In genomic region chr2:73172963-73173362, GRCh38 we compare ENCODE assay signal across 14 cellular contexts. TPM values are rescaled to one million over a fixed set of nuclear protein-coding genes. Genes with fewer than 3 reads are reported as not detected.
A peak's percentile ranks its signal among the peaks of the same experiment; 100 is the strongest.
DNase-seq lines count a peak whose midpoint lies in the region; ATAC-seq, FAIRE-seq and TF ChIP-seq lines count a peak whose summit lies in the region.
"Had no signal": no experiment of that assay in that cellular context is flagged by ENCODE, and none has a peak within 500 bp of the region (broad histone marks: within the 10 kb centered on the region; RNA-seq: fewer than 3 reads in every experiment).

No MANE protein-coding gene starts in this region.

- H3K4me1 ChIP-seq in HepG2 (ENCODE audit: insufficient read depth, low read length), result peaks cover 43% of the 10 kb centered on the region

- peak in 1 of 2 donors; percentile 51 for DNase-seq in activated naive CD4-positive, alpha-beta T cell treated with anti-CD3 and anti-CD28 coated beads, Interleukin-2, amount 50 U/mL, for 72 hours (ENCODE audit: low spot score in 2 of 2)
- peak; percentile 78 for DNase-seq in stimulated activated CD4-positive, alpha-beta T cell treated with anti-CD3 and anti-CD28 coated beads, Interleukin-1b, Interleukin-23, amount 100 ng/mL, for 48 hours
- no peak for DNase-seq in effector CD8-positive, alpha-beta T cell (lab: John Stamatoyannopoulos, UW)
- DNase-seq in DMS114 treated with DMSO at 0.1 percent for 48 hours (lab: John Stamatoyannopoulos, UW; ENCODE audit: unreplicated experiment) (no peak), lower leg skin (ENCODE audit: low spot score in 2 of 2) (no peak), HepG2 (ENCODE audit: low spot score) (no peak)
- DNase-seq: brain microvascular endothelial cell, left lung, NCI-H2171 treated with DMSO at 0.1 percent for 48 hours, WERI-Rb-1 had no signal

- no peaks in the 10 kb centered on the region for H4K20me1 ChIP-seq in HepG2 (ENCODE audit: insufficient read depth, low read length)

- in situ Hi-C loops in HepG2 (cut with HindIII; ENCODE audit: extremely low pct_ligation_motif_present, low pct_unique_long_range_greater_than_20kb), result no loop called here

- WGBS in lower leg skin, 2 donors, result 73 to 76% methylated on average over 6 of the region's 6 CpGs
- 51% methylated on average over 6 of the region's 6 CpGs for WGBS in HepG2 (ENCODE audit: low lambda C conversion rate)

- H3K36me3 ChIP-seq in HepG2 (replicated peaks in 1 of 2; ENCODE audit: control insufficient read depth in 1 of 2, insufficient read depth in 2 of 2, low read length in 2 of 2), result no peaks in the 10 kb centered on the region
- H3K36me3 ChIP-seq: brain microvascular endothelial cell, left lung, WERI-Rb-1 had no signal

- POLR2A ChIA-PET in HepG2 (lab: Yijun Ruan, JAX), result no interaction called here

- TF ChIP-seq CTCF in lower leg skin (IDR thresholded peaks at IDR 0.05), result no peak
- TF ChIP-seq CTCF in HepG2 (CRISPR knock-in tag; IDR thresholded peaks at IDR 0.05), result no peak

- no peaks in the 10 kb centered on the region for H3K9me3 Mint-ChIP-seq in activated naive CD4-positive, alpha-beta T cell treated with anti-CD3 and anti-CD28 coated beads, Interleukin-2, amount 50 U/mL, for 72 hours

- TF ChIP-seq POLR2A in lower leg skin (IDR thresholded peaks at IDR 0.05) (no peak), HepG2 (IDR thresholded peaks at IDR 0.05; ENCODE audit: insufficient read depth in 1 of 2, low read depth in 2 of 2, low read length in 2 of 2) (no peak)

- H3K27ac Mint-ChIP-seq in activated naive CD4-positive, alpha-beta T cell treated with anti-CD3 and anti-CD28 coated beads, Interleukin-2, amount 50 U/mL, for 72 hours, result no peak overlapping the region

- no peak overlapping the region for H3K4me2 ChIP-seq in HepG2 (ENCODE audit: low read depth, low read length)

- TF ChIP-seq EP300 in HepG2 (IDR thresholded peaks at IDR 0.05; ENCODE audit: low read depth in 2 of 2, low read length in 2 of 2) (no peak), HepG2 (CRISPR knock-in tag; IDR thresholded peaks at IDR 0.05; ENCODE audit: borderline replicate concordance) (no peak)

- H3K79me2 ChIP-seq in HepG2 (ENCODE audit: insufficient read depth, low read length), result no peaks in the 10 kb centered on the region

- intact Hi-C loops in lower leg skin (cut with DNase I; ENCODE audit: low total_unique reads) (no loop called here), HepG2 (cut with micrococcal nuclease; ENCODE audit: unreplicated experiment) (no loop called here)

- no peak overlapping the region for H2AFZ ChIP-seq in HepG2 (ENCODE audit: low read length)

- H3K9me3 ChIP-seq in HepG2 (ENCODE audit: low read length), result no peaks in the 10 kb centered on the region
- H3K9me3 ChIP-seq: left lung had no signal

- BruUV-seq in HepG2 (replicated peaks; lab: Mats Ljungman, UMichigan), result no TSS peak

- H3K27me3 ChIP-seq in HepG2 (ENCODE audit: control insufficient read depth in 1 of 2, insufficient read depth in 2 of 2, low read length in 2 of 2), result peaks cover 8 to 50% of the 10 kb centered on the region in 2 experiments

- H3K36me3 Mint-ChIP-seq in activated naive CD4-positive, alpha-beta T cell treated with anti-CD3 and anti-CD28 coated beads, Interleukin-2, amount 50 U/mL, for 72 hours, result no peaks in the 10 kb centered on the region

- no peak overlapping the region for H3K27ac ChIP-seq in HepG2 (ENCODE audit: extremely low read length, insufficient read depth, low read length)
- H3K27ac ChIP-seq: brain microvascular endothelial cell, left lung, WERI-Rb-1 had no signal

- no peak for TF ChIP-seq RAD21 in HepG2 (CRISPR knock-in tag; IDR thresholded peaks at IDR 0.05)

- H3K9ac ChIP-seq in HepG2 (ENCODE audit: insufficient read depth, low read depth, low read length), result no peak overlapping the region

- no peak overlapping the region for H3K4me3 ChIP-seq in lower leg skin (ENCODE audit: low read depth, poor library complexity, severe bottlenecking)
- H3K4me3 ChIP-seq in HepG2 (replicated peaks in 1 of 3; ENCODE audit: insufficient read depth in 1 of 3, low read depth in 2 of 3, low read length in 3 of 3), result no peak overlapping the region
- H3K4me3 ChIP-seq: left lung had no signal

- FAIRE-seq in HepG2 (lab: Jason Lieb, UNC), result no peak

- ATAC-seq in GM18867 (IDR thresholded peaks at IDR 0.05; ENCODE audit: unreplicated experiment), result peak; percentile 52
- ATAC-seq in HG03095 (IDR thresholded peaks at IDR 0.05; ENCODE audit: unreplicated experiment), result peak; percentile 48
- peak; percentile 3 to 65 for ATAC-seq in activated naive CD4-positive, alpha-beta T cell treated with anti-CD3 and anti-CD28 coated beads, Interleukin-2, amount 50 U/mL, for 72 hours
- ATAC-seq in HepG2, result no peak
- ATAC-seq: left lung had no signal

- CTCF ChIA-PET in HepG2 (lab: Yijun Ruan, JAX; ENCODE audit: low intra/inter-chr PET ratio, low total read pairs), result no interaction called here

TF ChIP-seq in HepG2, 621 proteins besides CTCF, POLR2A, EP300 and RAD21 (continues in another document):
- TF ChIP-seq ZNF781 (CRISPR knock-in tag; IDR thresholded peaks at IDR 0.05; ENCODE audit: borderline replicate concordance, not compliant biosample characterization) (no peak), ZNF143 (CRISPR knock-in tag; IDR thresholded peaks at IDR 0.05) (no peak), ARID2 (CRISPR knock-in tag; IDR thresholded peaks at IDR 0.05; ENCODE audit: borderline replicate concordance) (no peak), ZNF367 (CRISPR knock-in tag; IDR thresholded peaks at IDR 0.05; ENCODE audit: borderline replicate concordance) (no peak)
- TF ChIP-seq, protein P1, sequence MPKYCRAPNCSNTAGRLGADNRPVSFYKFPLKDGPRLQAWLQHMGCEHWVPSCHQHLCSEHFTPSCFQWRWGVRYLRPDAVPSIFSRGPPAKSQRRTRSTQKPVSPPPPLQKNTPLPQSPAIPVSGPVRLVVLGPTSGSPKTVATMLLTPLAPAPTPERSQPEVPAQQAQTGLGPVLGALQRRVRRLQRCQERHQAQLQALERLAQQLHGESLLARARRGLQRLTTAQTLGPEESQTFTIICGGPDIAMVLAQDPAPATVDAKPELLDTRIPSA (CRISPR knock-in tag; IDR thresholded peaks at IDR 0.05; ENCODE audit: borderline replicate concordance), result no peak

RNA-seq across cellular contexts. Expression of gene NOTO, which starts 29.4 kb away (rescaled TPM):
- not detected for total RNA-seq in activated naive CD4-positive, alpha-beta T cell treated with anti-CD3 and anti-CD28 coated beads, Interleukin-2, amount 50 U/mL, for 72 hours
- total RNA-seq in lower leg skin (not detected), HepG2 (2016; rRNA removed; fragmentation: Illumina TruSeq; extraction: Trizol) (not detected in 2 replicates)
- total RNA-seq in HepG2 (2016; cell fraction: cytosol; rRNA removed; fragmentation: Illumina TruSeq; extraction: Trizol; ENCODE audit: low read depth), result not detected in 2 replicates
- total RNA-seq in HepG2 (2016; cell fraction: insoluble cytoplasmic fraction; rRNA removed; fragmentation: Illumina TruSeq; extraction: Trizol), result not detected in 2 replicates
- not detected in 2 replicates for total RNA-seq in HepG2 (2016; cell fraction: membrane; rRNA removed; fragmentation: Illumina TruSeq; extraction: Trizol)
- total RNA-seq in HepG2 (2016; cell fraction: nucleus; rRNA removed; fragmentation: Illumina TruSeq; extraction: Trizol), result not detected in 2 replicates
- polyA plus RNA-seq in HepG2 (2011; rRNA removed), result not detected in 2 replicates
- not detected in 2 replicates for polyA plus RNA-seq in HepG2 (2011; cell fraction: cytosol; rRNA removed)
- polyA plus RNA-seq in HepG2 (2011; cell fraction: nucleus; rRNA removed), result not detected in 2 replicates
- not detected in 2 replicates for polyA plus RNA-seq in HepG2 (2012)
- polyA plus RNA-seq in HepG2 (2016; cell fraction: cytosol; fragmentation: Illumina TruSeq; extraction: Trizol; ENCODE audit: low read depth), result not detected in 2 replicates
- not detected in 2 replicates for polyA plus RNA-seq in HepG2 (2016; cell fraction: insoluble cytoplasmic fraction; fragmentation: Illumina TruSeq; extraction: Trizol; ENCODE audit: low read depth)
- polyA plus RNA-seq in HepG2 (2016; cell fraction: membrane; fragmentation: Illumina TruSeq; extraction: Trizol; ENCODE audit: low read depth), result not detected in 2 replicates
- polyA plus RNA-seq in HepG2 (2016; cell fraction: nucleus; fragmentation: Illumina TruSeq; extraction: Trizol; ENCODE audit: insufficient read depth, low read depth), result not detected in 2 replicates
- polyA minus RNA-seq in HepG2 (2011; rRNA and poly(A)+ RNA removed; ENCODE audit: low replicate concordance), result not detected in 2 replicates
- not detected in 2 replicates for polyA minus RNA-seq in HepG2 (2011; cell fraction: cytosol; rRNA and poly(A)+ RNA removed)
- not detected in 2 replicates for polyA minus RNA-seq in HepG2 (2011; cell fraction: nucleus; rRNA and poly(A)+ RNA removed)
- total RNA-seq: fibroblast of villous mesenchyme, left lung, posterior vena cava had no signal

RNA-seq across cellular contexts. Expression of gene SMYD5, which starts 41.1 kb away (rescaled TPM):
- 10 to 100 TPM; 36.0 to 41.1 TPM for total RNA-seq in activated naive CD4-positive, alpha-beta T cell treated with anti-CD3 and anti-CD28 coated beads, Interleukin-2, amount 50 U/mL, for 72 hours
- total RNA-seq in lower leg skin (10 to 100 TPM in 2 of 4 donors, 1 to 10 TPM in 2; 9.6 to 18.1 (median 12.8) TPM), HepG2 (2016; rRNA removed; fragmentation: Illumina TruSeq; extraction: Trizol) (70.4 and 70.6 TPM in 2 replicates)
- 9.8 and 10.0 TPM in 2 replicates for total RNA-seq in HepG2 (2016; cell fraction: cytosol; rRNA removed; fragmentation: Illumina TruSeq; extraction: Trizol; ENCODE audit: low read depth)
- 60.2 and 71.8 TPM in 2 replicates for total RNA-seq in HepG2 (2016; cell fraction: insoluble cytoplasmic fraction; rRNA removed; fragmentation: Illumina TruSeq; extraction: Trizol)
- total RNA-seq in HepG2 (2016; cell fraction: membrane; rRNA removed; fragmentation: Illumina TruSeq; extraction: Trizol), result 27.7 and 31.2 TPM in 2 replicates
- total RNA-seq in HepG2 (2016; cell fraction: nucleus; rRNA removed; fragmentation: Illumina TruSeq; extraction: Trizol), result 60.7 and 66.5 TPM in 2 replicates
- polyA plus RNA-seq in HepG2 (2011; rRNA removed), result 55.8 and 62.2 TPM in 2 replicates
- polyA plus RNA-seq in HepG2 (2011; cell fraction: cytosol; rRNA removed), result 42.9 and 47.4 TPM in 2 replicates
- 96.0 and 102 TPM in 2 replicates for polyA plus RNA-seq in HepG2 (2011; cell fraction: nucleus; rRNA removed)
- 48.5 and 51.9 TPM in 2 replicates for polyA plus RNA-seq in HepG2 (2012)
- 8.0 TPM in 2 replicates for polyA plus RNA-seq in HepG2 (2016; cell fraction: cytosol; fragmentation: Illumina TruSeq; extraction: Trizol; ENCODE audit: low read depth)
- polyA plus RNA-seq in HepG2 (2016; cell fraction: insoluble cytoplasmic fraction; fragmentation: Illumina TruSeq; extraction: Trizol; ENCODE audit: low read depth), result 52.6 and 65.1 TPM in 2 replicates
- 20.7 and 22.3 TPM in 2 replicates for polyA plus RNA-seq in HepG2 (2016; cell fraction: membrane; fragmentation: Illumina TruSeq; extraction: Trizol; ENCODE audit: low read depth)
- polyA plus RNA-seq in HepG2 (2016; cell fraction: nucleus; fragmentation: Illumina TruSeq; extraction: Trizol; ENCODE audit: insufficient read depth, low read depth), result 82.3 and 84.7 TPM in 2 replicates
- 57.7 and 119 TPM in 2 replicates for polyA minus RNA-seq in HepG2 (2011; rRNA and poly(A)+ RNA removed; ENCODE audit: low replicate concordance)
- polyA minus RNA-seq in HepG2 (2011; cell fraction: cytosol; rRNA and poly(A)+ RNA removed), result 18.6 and 21.6 TPM in 2 replicates
- 78.0 and 87.9 TPM in 2 replicates for polyA minus RNA-seq in HepG2 (2011; cell fraction: nucleus; rRNA and poly(A)+ RNA removed)
